Comparison of ENCODE assay signal across 8 cellular contexts in the genomic region with DNA sequence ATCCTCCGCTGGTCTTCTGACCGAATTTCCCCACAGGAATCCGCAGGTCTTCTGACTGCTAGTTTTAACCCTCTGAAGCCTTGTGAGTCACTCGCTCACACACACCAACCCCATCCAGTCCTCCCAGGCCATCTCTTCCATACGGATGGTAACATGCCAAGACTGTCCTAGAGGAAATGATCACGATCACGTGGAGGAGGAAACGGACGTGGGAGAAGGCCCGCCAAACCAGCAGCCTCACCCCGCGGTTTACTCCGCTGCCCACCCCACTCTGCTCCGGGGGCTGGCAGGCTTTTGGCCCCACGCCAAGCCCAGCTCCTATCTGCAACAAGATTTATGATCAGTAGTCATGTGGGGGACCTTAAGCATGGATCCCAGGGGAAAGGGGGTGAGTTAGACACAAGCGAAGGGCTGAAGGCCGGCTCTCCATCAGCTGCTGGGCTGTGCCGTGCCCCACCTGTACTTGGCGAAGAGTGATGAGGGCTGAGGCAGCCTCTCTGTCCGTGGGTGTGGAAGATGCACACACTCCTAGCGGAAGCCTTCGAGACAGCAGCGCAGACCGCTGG. TPM values are rescaled to one million over a fixed set of nuclear protein-coding genes. Genes with fewer than 3 reads are reported as not detected.
DNase-seq lines count a peak whose midpoint lies in the region; ATAC-seq, FAIRE-seq and TF ChIP-seq lines count a peak whose summit lies in the region.

No MANE protein-coding gene starts in this region.

- ATAC-seq in GM21825 (IDR thresholded peaks at IDR 0.05; ENCODE audit: unreplicated experiment) (peak; percentile 2), K562 (no peak; the same call in 2 of the 3 replicates), GM19463 (IDR thresholded peaks at IDR 0.05; ENCODE audit: unreplicated experiment) (no peak), HG03025 (IDR thresholded peaks at IDR 0.05; ENCODE audit: low FRiP score, unreplicated experiment) (no peak)

- H3K9me1 ChIP-seq in K562 (ENCODE audit: control insufficient read depth, insufficient read depth, low read length) = peaks cover 4% of the 10 kb centered on the region

- peaks cover 50% of the 10 kb centered on the region for H3K36me3 ChIP-seq in K562 (ENCODE audit: control insufficient read depth, insufficient read depth, low read length)

- peaks cover 24% of the 10 kb centered on the region for H4K20me1 ChIP-seq in K562 (replicated peaks; ENCODE audit: control insufficient read depth, insufficient read depth, low read length)

- TF ChIP-seq RAD21 in K562 (CRISPR knock-in tag; conservative IDR thresholded peaks at IDR 0.05 in 1 of 2, IDR thresholded peaks at IDR 0.05 in 1 of 2) = no peak

- H3K4me3 ChIP-seq in K562 = peak overlapping the region; percentile 97

- in situ Hi-C loops in K562 (cut with MboI) = no loop called here

- H3K9me3 ChIP-seq in K562 (replicated peaks; ENCODE audit: control insufficient read depth, insufficient read depth, low read depth, low read length) = no peaks in the 10 kb centered on the region

- peak overlapping the region; percentile 83 to 90 (median 86) for H3K27ac Mint-ChIP-seq in immature natural killer cell
- peak overlapping the region; percentile 91 for H3K27ac Mint-ChIP-seq in stimulated activated naive CD8-positive, alpha-beta T cell treated with anti-CD3 and anti-CD28 coated beads, Interleukin-15, Interleukin-2, amounts not matched to agents 100 ng/mL and 50 ng/mL, for 24 hours

- H2AFZ ChIP-seq in K562 (ENCODE audit: low read depth, low read length) = peak overlapping the region; percentile 96

- no peaks in the 10 kb centered on the region for H3K27me3 ChIP-seq in K562 (ENCODE audit: control insufficient read depth in 2 of 2, insufficient read depth in 2 of 2, low read length in 2 of 2)

- peak overlapping the region; percentile 24; the same call in 2 of the 3 replicates for H3K27ac ChIP-seq in K562 (ENCODE audit: extremely low read depth, low read depth, low read length)

- peak overlapping the region; percentile 88 to 93 (median 89) for H3K4me3 Mint-ChIP-seq in immature natural killer cell
- peak overlapping the region; percentile 88 for H3K4me3 Mint-ChIP-seq in stimulated activated naive CD8-positive, alpha-beta T cell treated with anti-CD3 and anti-CD28 coated beads, Interleukin-15, Interleukin-2, amounts not matched to agents 100 ng/mL and 50 ng/mL, for 24 hours

- peaks cover 28 to 74% of the 10 kb centered on the region in 2 experiments for H3K4me1 ChIP-seq in K562 (replicated peaks in 1 of 2; ENCODE audit: control insufficient read depth in 2 of 2, insufficient read depth in 2 of 2, low read length in 2 of 2)

- H3K9ac ChIP-seq in K562 (ENCODE audit: insufficient read depth in 1 of 2, low read depth in 2 of 2, low read length in 2 of 2) = peak overlapping the region; percentile 89 to 96

- 23% methylated on average over 23 of the region's 24 CpGs for WGBS in K562 (ENCODE audit: insufficient coverage, low coverage, missing lambda C conversion rate)

- peaks cover 0 to 11% (median 4%) of the 10 kb centered on the region in 3 donors for H3K36me3 Mint-ChIP-seq in immature natural killer cell
- peaks cover 28% of the 10 kb centered on the region for H3K36me3 Mint-ChIP-seq in stimulated activated naive CD8-positive, alpha-beta T cell treated with anti-CD3 and anti-CD28 coated beads, Interleukin-15, Interleukin-2, amounts not matched to agents 100 ng/mL and 50 ng/mL, for 24 hours (ENCODE audit: low read depth)

- no peaks in the 10 kb centered on the region for H3K9me3 Mint-ChIP-seq in immature natural killer cell
- H3K9me3 Mint-ChIP-seq in stimulated activated naive CD8-positive, alpha-beta T cell treated with anti-CD3 and anti-CD28 coated beads, Interleukin-15, Interleukin-2, amounts not matched to agents 100 ng/mL and 50 ng/mL, for 24 hours = no peaks in the 10 kb centered on the region

- DNase-seq in AG20443 (ENCODE audit: low spot score) (peak; percentile 82), NCI-H526 treated with DMSO at 0.1 percent for 48 hours (lab: John Stamatoyannopoulos, UW) (peak; percentile 53), K562 (ENCODE audit: extremely low read depth in 1 of 4, low spot score in 3 of 4) (peak in 2 of 4 experiments; percentile 46 to 52), immature natural killer cell (no peak)

- intact Hi-C loops in K562 (cut with micrococcal nuclease) = no loop called here

- TF ChIP-seq EP300 in K562 (IDR thresholded peaks at IDR 0.05; ENCODE audit: low read length) = no peak

- H3K27me3 Mint-ChIP-seq in immature natural killer cell (ENCODE audit: low read depth in 3 of 3) = peaks cover 5 to 18% (median 7%) of the 10 kb centered on the region in 3 donors
- no peaks in the 10 kb centered on the region for H3K27me3 Mint-ChIP-seq in stimulated activated naive CD8-positive, alpha-beta T cell treated with anti-CD3 and anti-CD28 coated beads, Interleukin-15, Interleukin-2, amounts not matched to agents 100 ng/mL and 50 ng/mL, for 24 hours

- CTCF ChIA-PET in K562 (lab: Yijun Ruan, JAX; ENCODE audit: low intra/inter-chr PET ratio) = no interaction called here

- TF ChIP-seq POLR2A in K562 (conservative IDR thresholded peaks at IDR 0.05) = no peak

- no TSS peak for BruUV-seq in K562 (replicated peaks; lab: Mats Ljungman, UMichigan)

- TF ChIP-seq CTCF in K562 (IDR thresholded peaks at IDR 0.05 in 2 of 3, conservative IDR thresholded peaks at IDR 0.05 in 1 of 3; ENCODE audit: insufficient read depth in 2 of 3, low read depth in 1 of 3, low read length in 3 of 3) = no peak

- H3K4me2 ChIP-seq in K562 (ENCODE audit: insufficient read depth, low read length) = peak overlapping the region; percentile 96

- peaks cover 37% of the 10 kb centered on the region for H3K79me2 ChIP-seq in K562 (ENCODE audit: control insufficient read depth, insufficient read depth, low read length)

- peak; percentile 90 for FAIRE-seq in K562 (lab: Jason Lieb, UNC)

- POLR2A ChIA-PET in K562 (lab: Yijun Ruan, JAX) = interaction anchor here (1.3 kb wide), 1 partner anchor 23 kb away, joined by 4 read pairs; no protein-coding TSS in a partner anchor

- H3K4me1 Mint-ChIP-seq in immature natural killer cell = peaks cover 33 to 36% of the 10 kb centered on the region in 2 donors
- H3K4me1 Mint-ChIP-seq in stimulated activated naive CD8-positive, alpha-beta T cell treated with anti-CD3 and anti-CD28 coated beads, Interleukin-15, Interleukin-2, amounts not matched to agents 100 ng/mL and 50 ng/mL, for 24 hours (ENCODE audit: low read depth) = peaks cover 43% of the 10 kb centered on the region

RNA-seq across cellular contexts. Expression of gene FAAP100, which starts 1.5 kb away (rescaled TPM):
- total RNA-seq in K562 (2011; cell fraction: chromatin; rRNA removed; ENCODE audit: low replicate concordance) = 44.9 and 197 TPM in 2 replicates
- total RNA-seq in K562 (2011; cell fraction: nucleolus; rRNA removed) = 108 and 129 TPM in 2 replicates
- 63.6 and 65.2 TPM in 2 replicates for total RNA-seq in K562 (2011; cell fraction: nucleoplasm; rRNA removed)
- total RNA-seq in K562 (2014; rRNA removed) (33.2 and 39.0 TPM in 2 replicates), K562 (2014; rRNA removed; fragmentation: Illumina TruSeq; extraction: Trizol) (3.9 and 8.6 TPM in 2 replicates), K562 (2015; rRNA removed; fragmentation: Illumina TruSeq; extraction: Trizol) (18.9 and 20.9 TPM in 2 replicates), K562 (2021) (51.2 and 52.5 TPM in 2 replicates)
- polyA plus RNA-seq in K562 (2011; rRNA removed) (12.6 and 15.2 TPM in 2 replicates), K562 (2014; fragmentation: Illumina TruSeq; extraction: Trizol) (7.6 and 25.3 TPM in 2 replicates), K562 (2014; fragmentation: Nextera tagmentation; extraction: Ambion mirVana) (under 1 TPM; 0.31 to 0.69 TPM), K562 (2014; rRNA removed) (38.6 and 42.4 TPM in 2 replicates), immature natural killer cell (10 to 100 TPM; 11.4 to 25.0 (median 14.5) TPM)
- 18.3 and 47.5 TPM in 2 replicates for polyA plus RNA-seq in K562 (2011; cell fraction: cytosol; rRNA removed)
- polyA plus RNA-seq in K562 (2011; cell fraction: nucleus; rRNA removed) = 42.7 and 112 TPM in 2 replicates
- 22.5 and 27.7 TPM in 2 replicates for polyA plus RNA-seq in K562 (2012)
- 4.7 and 7.0 TPM in 2 replicates for polyA minus RNA-seq in K562 (2011; rRNA and poly(A)+ RNA removed)
- 19.5 and 23.0 TPM in 2 replicates for polyA minus RNA-seq in K562 (2011; cell fraction: cytosol; rRNA and poly(A)+ RNA removed)
- 58.6 and 62.1 TPM in 2 replicates for polyA minus RNA-seq in K562 (2011; cell fraction: nucleus; rRNA and poly(A)+ RNA removed)

RNA-seq across cellular contexts. Expression of gene FSCN2, which starts 25.5 kb away (rescaled TPM):
- total RNA-seq in K562 (2011; cell fraction: chromatin; rRNA removed; ENCODE audit: low replicate concordance) = 0.23 TPM in 1 of 2 replicates, not detected in the other
- total RNA-seq in K562 (2011; cell fraction: nucleolus; rRNA removed) = 0.26 and 0.33 TPM in 2 replicates
- 0.37 TPM in 1 of 2 replicates, not detected in the other for total RNA-seq in K562 (2011; cell fraction: nucleoplasm; rRNA removed)
- total RNA-seq in K562 (2014; rRNA removed) (not detected in 2 replicates), K562 (2014; rRNA removed; fragmentation: Illumina TruSeq; extraction: Trizol) (not detected in 2 replicates), K562 (2015; rRNA removed; fragmentation: Illumina TruSeq; extraction: Trizol) (not detected in 2 replicates), K562 (2021) (not detected in 2 replicates)
- polyA plus RNA-seq in K562 (2011; rRNA removed) (not detected in 2 replicates), K562 (2014; fragmentation: Illumina TruSeq; extraction: Trizol) (not detected in 2 replicates), K562 (2014; fragmentation: Nextera tagmentation; extraction: Ambion mirVana) (not detected), K562 (2014; rRNA removed) (0.08 TPM in 1 of 2 replicates, not detected in the other), immature natural killer cell (under 1 TPM in 1 of 3 donors, not detected in 2; 0.23 TPM)
- polyA plus RNA-seq in K562 (2011; cell fraction: cytosol; rRNA removed) = not detected in 2 replicates
- 0.14 TPM in 1 of 2 replicates, not detected in the other for polyA plus RNA-seq in K562 (2011; cell fraction: nucleus; rRNA removed)
- polyA plus RNA-seq in K562 (2012) = 0.25 and 0.30 TPM in 2 replicates
- not detected in 2 replicates for polyA minus RNA-seq in K562 (2011; rRNA and poly(A)+ RNA removed)
- polyA minus RNA-seq in K562 (2011; cell fraction: cytosol; rRNA and poly(A)+ RNA removed) = not detected in 2 replicates
- 0.13 TPM in 1 of 2 replicates, not detected in the other for polyA minus RNA-seq in K562 (2011; cell fraction: nucleus; rRNA and poly(A)+ RNA removed)

RNA-seq across cellular contexts. Expression of gene ACTG1, which starts 41.1 kb away (rescaled TPM):
- total RNA-seq in K562 (2011; cell fraction: chromatin; rRNA removed; ENCODE audit: low replicate concordance) = 264 and 482 TPM in 2 replicates
- total RNA-seq in K562 (2011; cell fraction: nucleolus; rRNA removed) = 393 and 500 TPM in 2 replicates
- 388 and 427 TPM in 2 replicates for total RNA-seq in K562 (2011; cell fraction: nucleoplasm; rRNA removed)
- total RNA-seq in K562 (2014; rRNA removed) (1,572 and 2,328 TPM in 2 replicates), K562 (2014; rRNA removed; fragmentation: Illumina TruSeq; extraction: Trizol) (512 and 566 TPM in 2 replicates), K562 (2015; rRNA removed; fragmentation: Illumina TruSeq; extraction: Trizol) (568 and 574 TPM in 2 replicates), K562 (2021) (1,775 and 1,801 TPM in 2 replicates)
- polyA plus RNA-seq in K562 (2011; rRNA removed) (224 and 602 TPM in 2 replicates), K562 (2014; fragmentation: Illumina TruSeq; extraction: Trizol) (990 and 2,987 TPM in 2 replicates), K562 (2014; fragmentation: Nextera tagmentation; extraction: Ambion mirVana) (100 to 1,000 TPM; 259 to 386 TPM), K562 (2014; rRNA removed) (831 and 1,109 TPM in 2 replicates), immature natural killer cell (1,000 to 10,000 TPM; 1,637 to 3,074 (median 2,788) TPM)
- 901 and 1,415 TPM in 2 replicates for polyA plus RNA-seq in K562 (2011; cell fraction: cytosol; rRNA removed)
- polyA plus RNA-seq in K562 (2011; cell fraction: nucleus; rRNA removed) = 1,206 and 1,333 TPM in 2 replicates
- polyA plus RNA-seq in K562 (2012) = 1,311 and 3,206 TPM in 2 replicates
- 205 and 410 TPM in 2 replicates for polyA minus RNA-seq in K562 (2011; rRNA and poly(A)+ RNA removed)
- polyA minus RNA-seq in K562 (2011; cell fraction: cytosol; rRNA and poly(A)+ RNA removed) = 580 and 1,178 TPM in 2 replicates
- polyA minus RNA-seq in K562 (2011; cell fraction: nucleus; rRNA and poly(A)+ RNA removed) = 230 and 388 TPM in 2 replicates

Comparison
In these comparisons a context has a peak if more than half of its experiments do, and no peak if none do; other contexts are left out.
1. DNase-seq: peak in AG20443 (single experiment) and NCI-H526 treated with DMSO at 0.1 percent for 48 hours (single experiment); none in immature natural killer cell (0 of 3).